ENCODE assay signal across 29 cellular contexts in genomic region chr22:20655623-20656022, GRCh38.
DNase-seq lines count a peak whose midpoint lies in the region; ATAC-seq, FAIRE-seq and TF ChIP-seq lines count a peak whose summit lies in the region.
"Had no signal": no experiment of that assay in that cellular context is flagged by ENCODE, and none has a peak within 500 bp of the region (broad histone marks: within the 10 kb centered on the region; RNA-seq: fewer than 3 reads in every experiment).

No MANE protein-coding gene starts in this region.

- H2BK5ac ChIP-seq in trophoblast cell (ENCODE audit: low read depth, low read length, poor library complexity): no peak overlapping the region

- BruUV-seq in K562 (replicated peaks; lab: Mats Ljungman, UMichigan): no TSS peak

- DNase-seq in K562 (ENCODE audit: extremely low read depth in 1 of 4, low spot score in 3 of 4) (no peak), thyroid gland (no peak), NCI-H1694 (lab: John Stamatoyannopoulos, UW) (no peak), trophoblast cell (no peak)
- DNase-seq: 8988T; ACHN; AML-193; BE2C; C1 segment of cervical spinal cord; Caco-2; Calu3; CD4-positive, alpha-beta memory T cell; CD4-positive, alpha-beta T cell; CD4-positive, CD25-positive, alpha-beta regulatory T cell; CD8-positive, alpha-beta memory T cell; CD8-positive, alpha-beta T cell; COR-L47; DMS 273 treated with DMSO at 0.1 percent for 48 hours; DMS153; DMS53; DND-41; EL had no signal

- H2BK12ac ChIP-seq in trophoblast cell (ENCODE audit: low read length): no peak overlapping the region

- TF ChIP-seq CTCF in K562 (IDR thresholded peaks at IDR 0.05 in 2 of 3, conservative IDR thresholded peaks at IDR 0.05 in 1 of 3; ENCODE audit: insufficient read depth in 2 of 3, low read depth in 1 of 3, low read length in 3 of 3): no peak
- TF ChIP-seq CTCF in thyroid gland (IDR thresholded peaks at IDR 0.05): no peak

- H2BK120ac ChIP-seq in trophoblast cell (ENCODE audit: insufficient read depth, low read length, poor library complexity): no peak overlapping the region

- no peak overlapping the region for H3K27ac ChIP-seq in K562 (ENCODE audit: extremely low read depth, low read depth, low read length)
- H3K27ac ChIP-seq in thyroid gland: peak overlapping the region in 2 of 3 donors; percentile 48
- no peak overlapping the region for H3K27ac ChIP-seq in trophoblast cell (ENCODE audit: low read depth, low read length)
- H3K27ac ChIP-seq: 22Rv1; A549; BLaER1; BLaER1 treated with 17β-estradiol and CSF1 and Interleukin-3, amounts not matched to agents 10 nM and 100 nM; C4-2B had no signal

- H3K4me1 ChIP-seq in K562 (replicated peaks in 1 of 2; ENCODE audit: control insufficient read depth in 2 of 2, insufficient read depth in 2 of 2, low read length in 2 of 2) (peaks cover 0 to 9% of the 10 kb centered on the region in 2 experiments; a peak in 3 of 5 replicates), thyroid gland (peaks cover 7 to 10% of the 10 kb centered on the region in 2 donors), trophoblast cell (ENCODE audit: control insufficient read depth in 1 of 2, insufficient read depth in 2 of 2, low read length in 2 of 2) (no peaks in the 10 kb centered on the region)
- H3K4me1 ChIP-seq: A549; BE2C; BLaER1; BLaER1 treated with 17β-estradiol and CSF1 and Interleukin-3, amounts not matched to agents 10 nM and 100 nM; Caco-2 had no signal

- intact Hi-C loops in K562 (cut with micrococcal nuclease) (no loop called here), thyroid gland (cut with DNase I) (no loop called here)

- H4K12ac ChIP-seq in trophoblast cell (ENCODE audit: low read depth, low read length): no peak overlapping the region

- no peak for TF ChIP-seq EP300 in K562 (IDR thresholded peaks at IDR 0.05; ENCODE audit: low read length)

- H3K9ac ChIP-seq in K562 (ENCODE audit: insufficient read depth in 1 of 2, low read depth in 2 of 2, low read length in 2 of 2) (no peak overlapping the region), trophoblast cell (ENCODE audit: low read length) (no peak overlapping the region)
- H3K9ac ChIP-seq: BLaER1; BLaER1 treated with 17β-estradiol and CSF1 and Interleukin-3, amounts not matched to agents 10 nM and 100 nM had no signal

- peaks cover 5% of the 10 kb centered on the region for H3K9me1 ChIP-seq in K562 (ENCODE audit: control insufficient read depth, insufficient read depth, low read length)

- TF ChIP-seq POLR2A in K562 (conservative IDR thresholded peaks at IDR 0.05) (no peak), thyroid gland (IDR thresholded peaks at IDR 0.05) (no peak)

- POLR2A ChIA-PET in K562 (lab: Yijun Ruan, JAX): interaction anchor here (0.6 to 1.8 kb wide), 3 partner anchors 13 to 86 kb away, joined by 4 to 11 read pairs (median 4); no protein-coding TSS in a partner anchor

- no peaks in the 10 kb centered on the region for H3K9me3 ChIP-seq in K562 (replicated peaks; ENCODE audit: control insufficient read depth, insufficient read depth, low read depth, low read length)
- no peaks in the 10 kb centered on the region for H3K9me3 ChIP-seq in thyroid gland
- H3K9me3 ChIP-seq in trophoblast cell (ENCODE audit: insufficient read depth, low read depth, low read length): peaks cover 8% of the 10 kb centered on the region
- H3K9me3 ChIP-seq: A549; BE2C; BLaER1; BLaER1 treated with 17β-estradiol and CSF1 and Interleukin-3, amounts not matched to agents 10 nM and 100 nM; Caco-2 had no signal

- CTCF ChIA-PET in K562 (lab: Yijun Ruan, JAX; ENCODE audit: low intra/inter-chr PET ratio): no interaction called here

- peaks cover 8% of the 10 kb centered on the region; the same call in 1 of the 3 replicates for H3K36me3 ChIP-seq in K562 (ENCODE audit: control insufficient read depth, insufficient read depth, low read length)
- no peaks in the 10 kb centered on the region for H3K36me3 ChIP-seq in thyroid gland
- no peaks in the 10 kb centered on the region for H3K36me3 ChIP-seq in trophoblast cell (ENCODE audit: control insufficient read depth in 1 of 2, insufficient read depth in 2 of 2, low read length in 2 of 2)
- H3K36me3 ChIP-seq: BE2C; BLaER1; BLaER1 treated with 17β-estradiol and CSF1 and Interleukin-3, amounts not matched to agents 10 nM and 100 nM had no signal

- peaks cover 17% of the 10 kb centered on the region; the same call in 1 of the 2 replicates for H4K20me1 ChIP-seq in K562 (replicated peaks; ENCODE audit: control insufficient read depth, insufficient read depth, low read length)
- H4K20me1 ChIP-seq: BLaER1; BLaER1 treated with 17β-estradiol and CSF1 and Interleukin-3, amounts not matched to agents 10 nM and 100 nM had no signal

- H4K91ac ChIP-seq in trophoblast cell (ENCODE audit: low read depth, low read length): no peak overlapping the region

- H2AFZ ChIP-seq in K562 (ENCODE audit: low read depth, low read length) (no peak overlapping the region), trophoblast cell (ENCODE audit: insufficient read depth, low read length, poor library complexity) (no peak overlapping the region)

- H3K23ac ChIP-seq in trophoblast cell (ENCODE audit: low read length): no peak overlapping the region

- no peaks in the 10 kb centered on the region for H3K79me1 ChIP-seq in trophoblast cell (ENCODE audit: low read length)

- H3K4me3 ChIP-seq in K562 (no peak overlapping the region), thyroid gland (replicated peaks in 1 of 3) (no peak overlapping the region), trophoblast cell (ENCODE audit: low read depth, low read length) (no peak overlapping the region)
- H3K4me3 ChIP-seq: A549; BLaER1; BLaER1 treated with 17β-estradiol and CSF1 and Interleukin-3, amounts not matched to agents 10 nM and 100 nM had no signal

- ATAC-seq in K562: no peak
- ATAC-seq: A549; CD8-positive, alpha-beta T cell had no signal

- no peak overlapping the region for H2AK5ac ChIP-seq in trophoblast cell (ENCODE audit: low read length)

- no peak overlapping the region for H3K14ac ChIP-seq in trophoblast cell (ENCODE audit: low read length)

- no peak for FAIRE-seq in K562 (lab: Jason Lieb, UNC)
- FAIRE-seq: A204.1, A549, D721Med had no signal

- H3K27me3 ChIP-seq in K562 (ENCODE audit: control insufficient read depth in 2 of 2, insufficient read depth in 2 of 2, low read length in 2 of 2) (peaks cover 51 to 52% of the 10 kb centered on the region in 2 experiments), thyroid gland (no peaks in the 10 kb centered on the region), trophoblast cell (ENCODE audit: insufficient read depth, low read length) (no peaks in the 10 kb centered on the region)
- H3K27me3 ChIP-seq: BLaER1; BLaER1 treated with 17β-estradiol and CSF1 and Interleukin-3, amounts not matched to agents 10 nM and 100 nM had no signal

- H3K18ac ChIP-seq in trophoblast cell (ENCODE audit: low read length): no peak overlapping the region

- H3K79me2 ChIP-seq in K562 (ENCODE audit: control insufficient read depth, insufficient read depth, low read length): no peaks in the 10 kb centered on the region
- no peaks in the 10 kb centered on the region for H3K79me2 ChIP-seq in trophoblast cell (ENCODE audit: control insufficient read depth, insufficient read depth, low read length, poor library complexity)

- H4K8ac ChIP-seq in trophoblast cell (ENCODE audit: low read depth, low read length): no peak overlapping the region

- H3K4ac ChIP-seq in trophoblast cell (ENCODE audit: low read depth, low read length): no peak overlapping the region

- TF ChIP-seq RAD21 in K562 (CRISPR knock-in tag; conservative IDR thresholded peaks at IDR 0.05 in 1 of 2, IDR thresholded peaks at IDR 0.05 in 1 of 2): no peak

- in situ Hi-C loops in K562 (cut with MboI): no loop called here

- H3K4me2 ChIP-seq in K562 (ENCODE audit: insufficient read depth, low read length) (no peak overlapping the region), trophoblast cell (ENCODE audit: low read length) (no peak overlapping the region)
- H3K4me2 ChIP-seq: A549; BLaER1; BLaER1 treated with 17β-estradiol and CSF1 and Interleukin-3, amounts not matched to agents 10 nM and 100 nM had no signal

TF ChIP-seq in K562, 482 proteins besides CTCF, POLR2A, EP300 and RAD21 (continues in another document):
- TF ChIP-seq TAF7 (tag; IDR thresholded peaks at IDR 0.05): no peak
- no peak for TF ChIP-seq ZNF174 (CRISPR knock-in tag; IDR thresholded peaks at IDR 0.05)
- TF ChIP-seq GABPA (tag; conservative IDR thresholded peaks at IDR 0.05; ENCODE audit: low read depth): no peak
- TF ChIP-seq MYBL2 (IDR thresholded peaks at IDR 0.05; ENCODE audit: low read depth): no peak
- TF ChIP-seq MYBL2 (CRISPR knock-in tag; IDR thresholded peaks at IDR 0.05; ENCODE audit: borderline replicate concordance): no peak
- no peak for TF ChIP-seq NEUROD1 (IDR thresholded peaks at IDR 0.05; ENCODE audit: borderline replicate concordance, low read depth, low read length, partially characterized antibody)
- TF ChIP-seq THRAP3 (IDR thresholded peaks at IDR 0.05; ENCODE audit: borderline replicate concordance): peak; percentile 27; the same call in 1 of the 2 replicates
- TF ChIP-seq LARP7 (IDR thresholded peaks at IDR 0.05): 0 out of 2 replicates have a peak, but pooled peaks have one; percentile 65
- TF ChIP-seq ZNF785 (CRISPR knock-in tag; IDR thresholded peaks at IDR 0.05): no peak
- no peak for TF ChIP-seq PHF20 (IDR thresholded peaks at IDR 0.05; ENCODE audit: partially characterized antibody)
- no peak for TF ChIP-seq NFATC3 (IDR thresholded peaks at IDR 0.05)
- TF ChIP-seq TCF7 (IDR thresholded peaks at IDR 0.05; ENCODE audit: borderline replicate concordance): no peak
- TF ChIP-seq CEBPB (tag; IDR thresholded peaks at IDR 0.05): no peak
- TF ChIP-seq, protein P1, sequence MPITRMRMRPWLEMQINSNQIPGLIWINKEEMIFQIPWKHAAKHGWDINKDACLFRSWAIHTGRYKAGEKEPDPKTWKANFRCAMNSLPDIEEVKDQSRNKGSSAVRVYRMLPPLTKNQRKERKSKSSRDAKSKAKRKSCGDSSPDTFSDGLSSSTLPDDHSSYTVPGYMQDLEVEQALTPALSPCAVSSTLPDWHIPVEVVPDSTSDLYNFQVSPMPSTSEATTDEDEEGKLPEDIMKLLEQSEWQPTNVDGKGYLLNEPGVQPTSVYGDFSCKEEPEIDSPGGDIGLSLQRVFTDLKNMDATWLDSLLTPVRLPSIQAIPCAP (CRISPR knock-in tag; IDR thresholded peaks at IDR 0.05; ENCODE audit: borderline replicate concordance): 0 out of 2 replicates have a peak, but pooled peaks have one; percentile 16
- TF ChIP-seq KHSRP (IDR thresholded peaks at IDR 0.05): peak; percentile 25; the same call in 1 of the 2 replicates

Comparison
In these comparisons a context has a peak if more than half of its experiments do, and no peak if none do; other contexts are left out.
1. H3K27ac ChIP-seq: peak in thyroid gland (2 of 3); none in K562 (single experiment) and trophoblast cell (single experiment).